ENCODE assay signal across 22 cellular contexts in genomic region chr2:39241588-39241987, GRCh38. TPM values are rescaled to one million over a fixed set of nuclear protein-coding genes. Genes with fewer than 3 reads are reported as not detected.
DNase-seq lines count a peak whose midpoint lies in the region; ATAC-seq and TF ChIP-seq lines count a peak whose summit lies in the region.
"Had no signal": no experiment of that assay in that cellular context is flagged by ENCODE, and none has a peak within 500 bp of the region (broad histone marks: within the 10 kb centered on the region; RNA-seq: fewer than 3 reads in every experiment).

No MANE protein-coding gene starts in this region.

- peaks cover 6% of the 10 kb centered on the region; the same call in 1 of the 2 replicates for H3F3A ChIP-seq in GM23338 (replicated peaks; ENCODE audit: low read depth)

- H3K36me3 Mint-ChIP-seq in activated CD4-positive, alpha-beta T cell treated with anti-CD3 and anti-CD28 coated beads, Interleukin-2, amount 10 ng/mL, durations not matched to agents 24 days and 14 days (ENCODE audit: low read depth), result no peaks in the 10 kb centered on the region
- H3K36me3 Mint-ChIP-seq in GM23338 (ENCODE audit: low read depth), result peaks cover 13% of the 10 kb centered on the region; the same call in 2 of the 3 replicates
- peaks cover 12% of the 10 kb centered on the region for H3K36me3 Mint-ChIP-seq in activated T-helper 2 cell treated with anti-CD3 and anti-CD28 coated beads, Interferon-gamma antibody, Interleukin-2, Interleukin-4, amounts not matched to agents 10 μg/mL and 5 μg/mL and 100 μg/mL, durations not matched to agents 14 hours and 24 hours and 36 hours (ENCODE audit: low read depth)
- peaks cover 3% of the 10 kb centered on the region for H3K36me3 Mint-ChIP-seq in activated naive CD4-positive, alpha-beta T cell treated with anti-CD3 and anti-CD28 coated beads, Interleukin-2, amount 10 ng/mL, durations not matched to agents 7 days and 5 days

- peak overlapping the region; percentile 5 for H3K27ac Mint-ChIP-seq in activated CD4-positive, alpha-beta T cell treated with anti-CD3 and anti-CD28 coated beads, Interleukin-2, amount 10 ng/mL, durations not matched to agents 24 days and 14 days
- H3K27ac Mint-ChIP-seq in GM23338, result no peak overlapping the region
- peak overlapping the region; percentile 23 for H3K27ac Mint-ChIP-seq in activated T-helper 2 cell treated with anti-CD3 and anti-CD28 coated beads, Interferon-gamma antibody, Interleukin-2, Interleukin-4, amounts not matched to agents 10 μg/mL and 5 μg/mL and 100 μg/mL, durations not matched to agents 14 hours and 24 hours and 36 hours
- H3K27ac Mint-ChIP-seq in activated naive CD4-positive, alpha-beta T cell treated with anti-CD3 and anti-CD28 coated beads, Interleukin-2, amount 10 ng/mL, durations not matched to agents 7 days and 5 days, result no peak overlapping the region

- no peak overlapping the region for H3K27ac ChIP-seq in GM23338 (ENCODE audit: low read depth)
- H3K27ac ChIP-seq: C4-2B, KMS-11, SK-N-MC had no signal

- H4K20me1 ChIP-seq in GM23338 (replicated peaks; ENCODE audit: insufficient read depth), result no peaks in the 10 kb centered on the region

- DNase-seq in activated CD4-positive, alpha-beta T cell treated with anti-CD3 and anti-CD28 coated beads, Interleukin-2, amount 10 ng/mL, durations not matched to agents 24 days and 14 days, result no peak
- no peak for DNase-seq in activated CD4-positive, alpha-beta T cell treated with anti-CD3 and anti-CD28 coated beads, Interleukin-2, amount 50 U/mL, for 1 hour
- DNase-seq in GM23338 (ENCODE audit: low spot score) (peak; percentile 34), left ventricle myocardium superior (no peak), OCI-M2 (lab: John Stamatoyannopoulos, UW; ENCODE audit: unreplicated experiment) (no peak)
- DNase-seq in activated T-helper 2 cell treated with anti-CD3 and anti-CD28 coated beads, Interferon-gamma antibody, Interleukin-2, Interleukin-4, amounts not matched to agents 10 μg/mL and 5 μg/mL and 100 μg/mL, durations not matched to agents 14 hours and 24 hours and 36 hours (ENCODE audit: low spot score), result no peak
- no peak for DNase-seq in activated naive CD4-positive, alpha-beta T cell treated with anti-CD3 and anti-CD28 coated beads, Interleukin-2, amount 10 ng/mL, durations not matched to agents 7 days and 5 days
- DNase-seq: EL, GF-D8, HCEC 1CT, NCI-H1105, NCI-H2029 treated with DMSO at 0.1 percent for 48 hours, NCI-H2171 treated with DMSO at 0.1 percent for 48 hours, NCI-H524 treated with DMSO at 0.1 percent for 48 hours, NCI-H82, OCI-M1, SHP77 treated with DMSO at 0.1 percent for 48 hours had no signal

- TF ChIP-seq CTCF in GM23338 (conservative IDR thresholded peaks at IDR 0.05; ENCODE audit: low read depth in 2 of 2), result no peak

- no peak overlapping the region for H3K4me3 Mint-ChIP-seq in activated CD4-positive, alpha-beta T cell treated with anti-CD3 and anti-CD28 coated beads, Interleukin-2, amount 10 ng/mL, durations not matched to agents 24 days and 14 days
- H3K4me3 Mint-ChIP-seq in GM23338, result no peak overlapping the region
- H3K4me3 Mint-ChIP-seq in activated T-helper 2 cell treated with anti-CD3 and anti-CD28 coated beads, Interferon-gamma antibody, Interleukin-2, Interleukin-4, amounts not matched to agents 10 μg/mL and 5 μg/mL and 100 μg/mL, durations not matched to agents 14 hours and 24 hours and 36 hours (ENCODE audit: low read depth), result no peak overlapping the region
- H3K4me3 Mint-ChIP-seq in activated naive CD4-positive, alpha-beta T cell treated with anti-CD3 and anti-CD28 coated beads, Interleukin-2, amount 10 ng/mL, durations not matched to agents 7 days and 5 days, result no peak overlapping the region

- H3K27me3 Mint-ChIP-seq in activated CD4-positive, alpha-beta T cell treated with anti-CD3 and anti-CD28 coated beads, Interleukin-2, amount 10 ng/mL, durations not matched to agents 24 days and 14 days, result no peaks in the 10 kb centered on the region
- H3K27me3 Mint-ChIP-seq in GM23338 (ENCODE audit: insufficient read depth, low read depth, poor library complexity), result peaks cover 3% of the 10 kb centered on the region
- H3K27me3 Mint-ChIP-seq in activated T-helper 2 cell treated with anti-CD3 and anti-CD28 coated beads, Interferon-gamma antibody, Interleukin-2, Interleukin-4, amounts not matched to agents 10 μg/mL and 5 μg/mL and 100 μg/mL, durations not matched to agents 14 hours and 24 hours and 36 hours (ENCODE audit: low read depth), result peaks cover 2% of the 10 kb centered on the region
- H3K27me3 Mint-ChIP-seq in activated naive CD4-positive, alpha-beta T cell treated with anti-CD3 and anti-CD28 coated beads, Interleukin-2, amount 10 ng/mL, durations not matched to agents 7 days and 5 days, result peaks cover 24% of the 10 kb centered on the region

- no peaks in the 10 kb centered on the region for H3K36me3 ChIP-seq in GM23338 (ENCODE audit: insufficient read depth)

- H3K4me3 ChIP-seq in GM23338, result no peak overlapping the region
- H3K4me3 ChIP-seq: SK-N-MC had no signal

- intact Hi-C loops in activated CD4-positive, alpha-beta T cell treated with anti-CD3 and anti-CD28 coated beads, Interleukin-2, amount 10 ng/mL, durations not matched to agents 24 days and 14 days (cut with micrococcal nuclease), result loop anchor here (10.0 kb wide), 1 partner anchor 483 kb away; no protein-coding TSS in a partner anchor
- intact Hi-C loops in activated T-helper 2 cell treated with anti-CD3 and anti-CD28 coated beads, Interferon-gamma antibody, Interleukin-2, Interleukin-4, amounts not matched to agents 10 μg/mL and 5 μg/mL and 100 μg/mL, durations not matched to agents 14 hours and 24 hours and 36 hours (cut with micrococcal nuclease), result loop anchor here (10.0 kb wide), 1 partner anchor 133 kb away; no protein-coding TSS in a partner anchor
- intact Hi-C loops in left ventricle myocardium superior (cut with micrococcal nuclease), result no loop called here

- H3K9me2 ChIP-seq in GM23338 (ENCODE audit: insufficient read depth), result no peaks in the 10 kb centered on the region

- peaks cover 14% of the 10 kb centered on the region for H3K4me1 Mint-ChIP-seq in activated CD4-positive, alpha-beta T cell treated with anti-CD3 and anti-CD28 coated beads, Interleukin-2, amount 10 ng/mL, durations not matched to agents 24 days and 14 days
- peaks cover 19% of the 10 kb centered on the region for H3K4me1 Mint-ChIP-seq in GM23338
- peaks cover 32% of the 10 kb centered on the region for H3K4me1 Mint-ChIP-seq in activated T-helper 2 cell treated with anti-CD3 and anti-CD28 coated beads, Interferon-gamma antibody, Interleukin-2, Interleukin-4, amounts not matched to agents 10 μg/mL and 5 μg/mL and 100 μg/mL, durations not matched to agents 14 hours and 24 hours and 36 hours (ENCODE audit: low read depth)
- peaks cover 26% of the 10 kb centered on the region for H3K4me1 Mint-ChIP-seq in activated naive CD4-positive, alpha-beta T cell treated with anti-CD3 and anti-CD28 coated beads, Interleukin-2, amount 10 ng/mL, durations not matched to agents 7 days and 5 days

- ATAC-seq in GM23338 (no peak), left ventricle myocardium superior (peak; percentile 61), GM18498 (IDR thresholded peaks at IDR 0.05; ENCODE audit: unreplicated experiment) (no peak)

- H3K79me2 ChIP-seq in GM23338 (replicated peaks; ENCODE audit: insufficient read depth), result no peaks in the 10 kb centered on the region

- H3K4me2 ChIP-seq in GM23338, result peak overlapping the region; percentile 7; the same call in 1 of the 2 replicates
- H3K4me2 ChIP-seq: KMS-11 had no signal

- CTCF ChIA-PET in activated naive CD4-positive, alpha-beta T cell treated with anti-CD3 and anti-CD28 coated beads, Interleukin-2, amount 10 ng/mL, durations not matched to agents 7 days and 5 days (lab: Charles Lee), result no interaction called here

- peaks cover 1% of the 10 kb centered on the region for H3K9me3 Mint-ChIP-seq in activated CD4-positive, alpha-beta T cell treated with anti-CD3 and anti-CD28 coated beads, Interleukin-2, amount 10 ng/mL, durations not matched to agents 24 days and 14 days
- peaks cover 29% of the 10 kb centered on the region for H3K9me3 Mint-ChIP-seq in GM23338
- peaks cover 4% of the 10 kb centered on the region for H3K9me3 Mint-ChIP-seq in activated T-helper 2 cell treated with anti-CD3 and anti-CD28 coated beads, Interferon-gamma antibody, Interleukin-2, Interleukin-4, amounts not matched to agents 10 μg/mL and 5 μg/mL and 100 μg/mL, durations not matched to agents 14 hours and 24 hours and 36 hours
- no peaks in the 10 kb centered on the region for H3K9me3 Mint-ChIP-seq in activated naive CD4-positive, alpha-beta T cell treated with anti-CD3 and anti-CD28 coated beads, Interleukin-2, amount 10 ng/mL, durations not matched to agents 7 days and 5 days

- peaks cover 19% of the 10 kb centered on the region for H3K4me1 ChIP-seq in GM23338 (ENCODE audit: insufficient read depth)

- no peaks in the 10 kb centered on the region for H3K27me3 ChIP-seq in GM23338 (ENCODE audit: insufficient read depth)

- no peak overlapping the region for H2AFZ ChIP-seq in GM23338

TF ChIP-seq in GM23338, 12 proteins besides CTCF, POLR2A, EP300 and RAD21:
- TF ChIP-seq NANOG (IDR thresholded peaks at IDR 0.05; ENCODE audit: borderline replicate concordance), result peak; percentile 74; the same call in 1 of the 2 replicates
- TF ChIP-seq ZNF331 (CRISPR knock-in tag; IDR thresholded peaks at IDR 0.05; ENCODE audit: low read depth), result no peak

RNA-seq across cellular contexts. Expression of gene CDKL4, which starts 2.2 kb away (rescaled TPM):
- total RNA-seq in activated CD4-positive, alpha-beta T cell treated with anti-CD3 and anti-CD28 coated beads, Interleukin-2, amount 10 ng/mL, durations not matched to agents 24 days and 14 days, result not detected in 2 replicates
- total RNA-seq in GM23338 (2014; rRNA removed; shearing (Covaris generic)), result 0.24 TPM in 1 of 2 replicates, not detected in the other
- polyA plus RNA-seq in GM23338 (2016; fragmentation: Nextera tagmentation; extraction: Ambion mirVana), result not detected in 2 replicates
- total RNA-seq in activated T-helper 2 cell treated with anti-CD3 and anti-CD28 coated beads, Interferon-gamma antibody, Interleukin-2, Interleukin-4, amounts not matched to agents 10 μg/mL and 5 μg/mL and 100 μg/mL, durations not matched to agents 14 hours and 24 hours and 36 hours, result 0.11 and 1.3 TPM in 2 replicates
- total RNA-seq in left ventricle myocardium superior, result 0.59 TPM
- total RNA-seq: HT1080 had no signal

Comparison
In these comparisons a context has a peak if more than half of its experiments do, and no peak if none do; other contexts are left out.
1. H3K27ac Mint-ChIP-seq: peak in activated CD4-positive, alpha-beta T cell treated with anti-CD3 and anti-CD28 coated beads, Interleukin-2, amount 10 ng/mL, durations not matched to agents 24 days and 14 days (single experiment) and activated T-helper 2 cell treated with anti-CD3 and anti-CD28 coated beads, Interferon-gamma antibody, Interleukin-2, Interleukin-4, amounts not matched to agents 10 μg/mL and 5 μg/mL and 100 μg/mL, durations not matched to agents 14 hours and 24 hours and 36 hours (single experiment); none in GM23338 (single experiment) and activated naive CD4-positive, alpha-beta T cell treated with anti-CD3 and anti-CD28 coated beads, Interleukin-2, amount 10 ng/mL, durations not matched to agents 7 days and 5 days (single experiment).